ENCODE assay signal across 14 cellular contexts in the genomic region with DNA sequence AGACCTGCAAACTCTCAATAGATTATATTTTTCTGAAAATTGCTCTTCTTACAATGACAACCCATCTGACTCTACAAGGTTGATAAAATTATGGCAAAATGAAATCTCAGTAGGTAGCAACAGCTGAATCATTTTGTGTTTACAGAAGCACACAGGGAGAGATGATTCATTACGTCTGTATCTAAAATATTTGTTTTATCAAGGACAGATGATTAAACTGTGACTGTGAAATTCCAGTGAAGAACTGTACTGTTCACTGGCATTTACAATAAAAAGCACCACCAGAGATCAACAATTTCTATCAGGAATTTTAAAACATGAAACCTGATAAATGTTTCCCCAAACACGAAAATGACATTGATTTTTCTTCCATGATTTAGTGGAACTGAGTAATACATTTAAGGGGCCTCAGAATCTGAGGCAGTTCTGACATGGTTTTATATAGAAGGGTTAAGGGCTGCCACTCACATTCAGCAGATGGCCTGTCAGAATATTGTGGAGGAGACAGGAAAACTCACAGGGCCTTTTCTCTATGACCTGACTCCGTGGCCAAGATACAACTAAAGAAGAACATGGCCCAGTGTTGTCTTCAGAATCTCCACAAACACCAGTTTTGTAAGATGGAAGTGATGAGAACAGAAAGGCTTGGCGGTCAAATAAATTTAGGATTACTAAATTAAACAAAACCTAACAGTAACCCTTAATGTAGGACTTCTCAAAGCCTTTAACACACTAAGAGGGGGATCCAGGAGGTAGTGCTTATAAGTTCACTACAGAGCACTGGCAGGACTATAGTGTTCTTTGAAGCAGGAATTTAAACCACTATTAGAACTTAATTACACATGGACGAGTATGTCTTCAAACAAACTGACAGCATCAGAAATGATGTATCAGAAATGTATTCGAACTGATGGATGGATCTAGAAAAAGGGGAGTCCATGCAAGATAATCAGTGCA. TPM values are rescaled to one million over a fixed set of nuclear protein-coding genes. Genes with fewer than 3 reads are reported as not detected.
DNase-seq lines count a peak whose midpoint lies in the region; ATAC-seq and TF ChIP-seq lines count a peak whose summit lies in the region.
"Had no signal": no experiment of that assay in that cellular context is flagged by ENCODE, and none has a peak within 500 bp of the region (broad histone marks: within the 10 kb centered on the region; RNA-seq: fewer than 3 reads in every experiment).

No MANE protein-coding gene starts in this region.

- H3K9me3 ChIP-seq in IMR-90 (ENCODE audit: control insufficient read depth, insufficient read depth, low read length) (no peaks in the 10 kb centered on the region), mammary epithelial cell (replicated peaks; ENCODE audit: insufficient read depth, low read length) (no peaks in the 10 kb centered on the region), T-helper 17 cell (ENCODE audit: control insufficient read depth, low read length, poor library complexity, severe bottlenecking) (no peaks in the 10 kb centered on the region), esophagus squamous epithelium (no peaks in the 10 kb centered on the region)

- H3K4me1 ChIP-seq in IMR-90 (ENCODE audit: control insufficient read depth, insufficient read depth, low read length) (peaks cover 11% of the 10 kb centered on the region; the same call in 1 of the 2 replicates), mammary epithelial cell (ENCODE audit: insufficient read depth, low read length) (peaks cover 18% of the 10 kb centered on the region), esophagus squamous epithelium (no peaks in the 10 kb centered on the region)

- H3K79me1 ChIP-seq in IMR-90 (ENCODE audit: low read depth in 1 of 2, low read length in 2 of 2): peaks cover 4 to 8% of the 10 kb centered on the region in 2 experiments; a peak in 3 of 4 replicates

- TF ChIP-seq POLR2A in IMR-90 (IDR thresholded peaks at IDR 0.05; ENCODE audit: low read depth, low read length) (no peak), esophagus squamous epithelium (IDR thresholded peaks at IDR 0.05) (no peak)

- CTCF ChIA-PET in AG04449 (lab: Yijun Ruan, JAX): interaction anchor here (0.7 to 10.8 kb wide), 22 partner anchors 9 to 365 kb away, joined by 3 to 95 read pairs (median 5); partner anchors contain the start of gene OXTR
- CTCF ChIA-PET in IMR-90 (lab: Yijun Ruan, JAX): interaction anchor here (1.0 to 1.5 kb wide), 3 partner anchors 9 to 72 kb away, joined by 3 to 5 read pairs (median 3); no protein-coding TSS in a partner anchor
- CTCF ChIA-PET in mammary epithelial cell (lab: Charles Lee; ENCODE audit: low non-redundant PET): no interaction called here

- H3K36me3 Mint-ChIP-seq in T-helper 17 cell (ENCODE audit: low read depth): peaks cover 20% of the 10 kb centered on the region

- H2AK5ac ChIP-seq in IMR-90 (ENCODE audit: low read depth, low read length): peak overlapping the region; percentile 10; the same call in 1 of the 2 replicates

- H3K14ac ChIP-seq in IMR-90 (replicated peaks; ENCODE audit: low read depth, low read length): peak overlapping the region; percentile 32

- no CpG with 5 or more reads among the region's 6 CpGs for WGBS in IMR-90 (ENCODE audit: extremely low coverage in 2 of 2, insufficient read length in 1 of 2), 2 experiments
- 42% methylated on average over 6 of the region's 6 CpGs for WGBS in mammary epithelial cell (ENCODE audit: low coverage, missing lambda C conversion rate)
- 59 to 63% methylated on average over 6 of the region's 6 CpGs for WGBS in esophagus squamous epithelium, 2 donors

- no TSS peak for BruUV-seq in IMR-90 (replicated peaks; lab: Mats Ljungman, UMichigan)
- BruUV-seq in mammary epithelial cell (replicated peaks; lab: Mats Ljungman, UMichigan): no TSS peak

- H4K8ac ChIP-seq in IMR-90 (ENCODE audit: low read depth in 2 of 2, low read length in 2 of 2): peak overlapping the region; percentile 67 to 68

- H3K23ac ChIP-seq in IMR-90 (ENCODE audit: low read depth, low read length): peak overlapping the region; percentile 25; the same call in 1 of the 2 replicates

- DNase-seq in AG04449 (ENCODE audit: low read depth, low spot score) (peak; percentile 59), IMR-90 (peak; percentile 89), mammary epithelial cell (peak; percentile 62), iris pigment epithelial cell (ENCODE audit: low read depth) (peak; percentile 94), NCI-H1694 (lab: John Stamatoyannopoulos, UW) (no peak), T-helper 17 cell (no peak), esophagus squamous epithelium (lab: John Stamatoyannopoulos, UW) (no peak)
- DNase-seq: activated T-cell treated with anti-CD3 and anti-CD28 coated beads, Interleukin-2, amount 50 U/mL, for 24 hours; NCI-H2227 treated with DMSO at 0.1 percent for 48 hours; retina; stimulated activated CD8-positive, alpha-beta memory T cell treated with anti-CD3 and anti-CD28 coated beads, Interleukin-4, amount 100 ng/mL, for 48 hours had no signal

- dilution Hi-C loops in IMR-90 (cut with HindIII; ENCODE audit: low sequenced_read_pairs, unreplicated experiment) (no loop called here), mammary epithelial cell (cut with HindIII; ENCODE audit: low sequenced_read_pairs) (no loop called here)

- H3K9ac ChIP-seq in IMR-90 (ENCODE audit: low read depth, low read length): peak overlapping the region; percentile 18; the same call in 1 of the 2 replicates
- H3K9ac ChIP-seq in mammary epithelial cell (ENCODE audit: insufficient read depth, low read length): peak overlapping the region; percentile 54

- H2BK5ac ChIP-seq in IMR-90 (ENCODE audit: low read depth, low read length, poor library complexity, severe bottlenecking): peak overlapping the region; percentile 86

- H3K9me1 ChIP-seq in IMR-90 (ENCODE audit: insufficient read depth, low read length): 0 out of 2 replicates have a peak, but pooled peaks cover 2% of the 10 kb centered on the region

- H3K36me3 ChIP-seq in IMR-90 (ENCODE audit: control insufficient read depth, insufficient read depth, low read length) (peaks cover 3% of the 10 kb centered on the region), mammary epithelial cell (ENCODE audit: insufficient read depth, low read length) (peaks cover 8% of the 10 kb centered on the region), esophagus squamous epithelium (peaks cover 0 to 66% (median 0%) of the 10 kb centered on the region in 3 donors)

- H3K4me2 ChIP-seq in IMR-90 (ENCODE audit: low read depth, low read length) (peak overlapping the region; percentile 47), mammary epithelial cell (ENCODE audit: insufficient read depth, low read depth, low read length) (peak overlapping the region; percentile 64)

- in situ Hi-C loops in IMR-90 (cut with MboI; ENCODE audit: low sequenced_read_pairs) (no loop called here), mammary epithelial cell (cut with MboI; ENCODE audit: low sequenced_read_pairs in 2 of 2) (no loop called here)

- peak overlapping the region; percentile 76 for H4K91ac ChIP-seq in IMR-90 (ENCODE audit: insufficient read depth, low read depth, low read length)

- H3K79me2 ChIP-seq in mammary epithelial cell (ENCODE audit: insufficient read depth, low read length): no peaks in the 10 kb centered on the region

- H3K27me3 ChIP-seq in IMR-90 (ENCODE audit: control insufficient read depth, insufficient read depth, low read length): no peaks in the 10 kb centered on the region
- no peaks in the 10 kb centered on the region for H3K27me3 ChIP-seq in mammary epithelial cell (ENCODE audit: insufficient read depth, low read length)
- no peaks in the 10 kb centered on the region for H3K27me3 ChIP-seq in esophagus squamous epithelium

- H2BK20ac ChIP-seq in IMR-90 (ENCODE audit: low read depth, low read length): peak overlapping the region; percentile 78

- H3K4ac ChIP-seq in IMR-90 (ENCODE audit: low read depth, low read length): peak overlapping the region; percentile 65

- TF ChIP-seq CTCF in AG04449 (IDR thresholded peaks at IDR 0.05; ENCODE audit: insufficient read depth, low read length, missing control alignments) (no peak), IMR-90 (conservative IDR thresholded peaks at IDR 0.05; ENCODE audit: low read depth, low read length) (no peak), mammary epithelial cell (conservative IDR thresholded peaks at IDR 0.05 in 1 of 2, IDR thresholded peaks at IDR 0.05 in 1 of 2; ENCODE audit: extremely low read depth in 1 of 2, insufficient read depth in 1 of 2, low read depth in 1 of 2, low read length in 2 of 2) (no peak), esophagus squamous epithelium (IDR thresholded peaks at IDR 0.05) (no peak)

- H4K20me1 ChIP-seq in IMR-90 (ENCODE audit: insufficient read depth, low read length) (no peaks in the 10 kb centered on the region), mammary epithelial cell (ENCODE audit: insufficient read depth, low read length) (no peaks in the 10 kb centered on the region)

- no peak; the same call in 1 of the 2 replicates for TF ChIP-seq RAD21 in IMR-90 (IDR thresholded peaks at IDR 0.05; ENCODE audit: low read length)

- no peak overlapping the region for H2AK9ac ChIP-seq in IMR-90 (replicated peaks; ENCODE audit: low read depth, low read length, poor library complexity)

- no peaks in the 10 kb centered on the region for H3K27me3 Mint-ChIP-seq in T-helper 17 cell
- H3K27me3 Mint-ChIP-seq: activated T-cell treated with anti-CD3 and anti-CD28 coated beads, Interleukin-2, amount 50 U/mL, for 24 hours; CD4-positive, alpha-beta memory T cell had no signal

- peak overlapping the region; percentile 3; the same call in 1 of the 3 replicates for H2BK15ac ChIP-seq in IMR-90 (ENCODE audit: low read depth, low read length)

- H3K18ac ChIP-seq in IMR-90 (ENCODE audit: low read depth, low read length): peak overlapping the region; percentile 75; the same call in 1 of the 2 replicates

- peak overlapping the region; percentile 71 for H3K56ac ChIP-seq in IMR-90 (ENCODE audit: extremely low read depth, insufficient read depth, low read length)

- POLR2A ChIA-PET in AG04449 (lab: Yijun Ruan, JAX): no interaction called here
- POLR2A ChIA-PET in IMR-90 (lab: Charles Lee; ENCODE audit: unreplicated experiment): interaction anchor here (0.6 kb wide), 1 partner anchor 82 kb away, joined by 3 read pairs; no protein-coding TSS in a partner anchor

- intact Hi-C loops in IMR-90 (cut with micrococcal nuclease) (loop anchor here (2.0 kb wide), 1 partner anchor 49 kb away; no protein-coding TSS in a partner anchor), mammary epithelial cell (cut with micrococcal nuclease) (loop anchor here (1.0 to 10.0 kb wide), 3 partner anchors 130 to 273 kb away; partner anchors contain the start of gene OXTR), esophagus squamous epithelium (cut with DNase I) (no loop called here)

- H3K4me1 Mint-ChIP-seq in T-helper 17 cell: peaks cover 12% of the 10 kb centered on the region
- H3K4me1 Mint-ChIP-seq: CD4-positive, alpha-beta memory T cell had no signal

- H2BK120ac ChIP-seq in IMR-90 (ENCODE audit: low read depth, low read length): peak overlapping the region; percentile 84

- peak overlapping the region; percentile 74 for H3K27ac ChIP-seq in IMR-90 (ENCODE audit: insufficient read depth, low read length)
- H3K27ac ChIP-seq in mammary epithelial cell (ENCODE audit: insufficient read depth, low read depth, low read length): peak overlapping the region; percentile 75
- no peak overlapping the region for H3K27ac ChIP-seq in esophagus squamous epithelium

- H3K4me3 Mint-ChIP-seq in T-helper 17 cell: no peak overlapping the region
- H3K4me3 Mint-ChIP-seq: activated T-cell treated with anti-CD3 and anti-CD28 coated beads, Interleukin-2, amount 50 U/mL, for 24 hours; CD4-positive, alpha-beta memory T cell; T-helper 1 cell treated with Interleukin-12 subunit alpha and Interleukin-12 subunit beta and Interleukin-4 antibody, amounts not matched to agents 30 μg/mL and 1 μg/mL, for 36 hours had no signal

- H3K27ac Mint-ChIP-seq in T-helper 17 cell: no peak overlapping the region
- H3K27ac Mint-ChIP-seq: activated T-cell treated with anti-CD3 and anti-CD28 coated beads, Interleukin-2, amount 50 U/mL, for 24 hours; T-helper 1 cell treated with Interleukin-12 subunit alpha and Interleukin-12 subunit beta and Interleukin-4 antibody, amounts not matched to agents 30 μg/mL and 1 μg/mL, for 36 hours had no signal

- H2AFZ ChIP-seq in IMR-90 (replicated peaks; ENCODE audit: low read length, poor library complexity): no peak overlapping the region
- no peak overlapping the region for H2AFZ ChIP-seq in mammary epithelial cell (ENCODE audit: low read depth, low read length)

- H3K4me3 ChIP-seq in AG04449 (ENCODE audit: low read depth, low read length): no peak overlapping the region
- H3K4me3 ChIP-seq in IMR-90 (ENCODE audit: insufficient read depth, low read depth, low read length): no peak overlapping the region
- H3K4me3 ChIP-seq in mammary epithelial cell (replicated peaks in 1 of 3; ENCODE audit: insufficient read depth in 1 of 3, low read depth in 2 of 3, low read length in 3 of 3): no peak overlapping the region
- no peak overlapping the region for H3K4me3 ChIP-seq in esophagus squamous epithelium

- H4K5ac ChIP-seq in IMR-90 (ENCODE audit: low read depth, low read length): peak overlapping the region; percentile 47; the same call in 1 of the 2 replicates

- ATAC-seq in IMR-90 (ENCODE audit: low read depth) (peak; percentile 89), T-helper 17 cell (no peak), GM21737 (IDR thresholded peaks at IDR 0.05; ENCODE audit: unreplicated experiment) (no peak)

RNA-seq across cellular contexts. Expression of gene RAD18, which starts 25.9 kb away (rescaled TPM):
- 17.2 and 22.2 TPM in 2 replicates for total RNA-seq in IMR-90 (2012; rRNA removed)
- 6.9 and 8.2 TPM in 2 replicates for polyA plus RNA-seq in IMR-90 (2012; rRNA removed)
- polyA plus RNA-seq in IMR-90 (2012; cell fraction: cytosol; rRNA removed): 1.3 and 1.8 TPM in 2 replicates
- polyA plus RNA-seq in IMR-90 (2012; cell fraction: nucleus; rRNA removed; ENCODE audit: low replicate concordance): 5.3 and 13.9 TPM in 2 replicates
- 10 to 100 TPM; 11.5 to 27.0 TPM for total RNA-seq in mammary epithelial cell
- polyA plus RNA-seq in mammary epithelial cell: 18.4 TPM
- polyA minus RNA-seq in mammary epithelial cell: 14.9 TPM
- 10 to 100 TPM; 13.8 to 23.0 TPM for total RNA-seq in T-helper 17 cell
- 10 to 100 TPM in 1 of 4 donors, 1 to 10 TPM in 3; 2.5 to 11.0 (median 7.1) TPM for total RNA-seq in esophagus squamous epithelium

Comparison
In these comparisons a context has a peak if more than half of its experiments do, and no peak if none do; other contexts are left out.
1. DNase-seq: peak in AG04449 (single experiment), IMR-90 (single experiment), mammary epithelial cell (single experiment) and iris pigment epithelial cell (single experiment); none in NCI-H1694 (single experiment), T-helper 17 cell (0 of 3) and esophagus squamous epithelium (single experiment).
2. H3K27ac ChIP-seq: peak in IMR-90 (single experiment) and mammary epithelial cell (single experiment); none in esophagus squamous epithelium (0 of 4).